ENCODE assay signal across 8 cellular contexts in genomic region chr16:68093816-68094613, GRCh38. TPM values are rescaled to one million over a fixed set of nuclear protein-coding genes. Genes with fewer than 3 reads are reported as not detected.
DNase-seq lines count a peak whose midpoint lies in the region; ATAC-seq, FAIRE-seq and TF ChIP-seq lines count a peak whose summit lies in the region.

No MANE protein-coding gene starts in this region.

- H4K20me1 ChIP-seq in PC-9 (ENCODE audit: insufficient read depth) (no peaks in the 10 kb centered on the region; the same call in none of the 2 replicates), endothelial cell of umbilical vein (replicated peaks; ENCODE audit: control insufficient read depth, extremely low read depth, insufficient read depth, low read length) (peaks cover 2% of the 10 kb centered on the region)

- no peak overlapping the region for H2AFZ ChIP-seq in PC-9
- no peak overlapping the region for H2AFZ ChIP-seq in endothelial cell of umbilical vein (ENCODE audit: low read depth, low read length)

- POLR2A ChIA-PET in PC-9 (lab: Charles Lee; ENCODE audit: unreplicated experiment) = interaction anchor here (0.6 to 0.8 kb wide), 2 partner anchors 10 to 143 kb away, joined by 5 to 8 read pairs; no protein-coding TSS in a partner anchor
- POLR2A ChIA-PET in endothelial cell of umbilical vein (lab: Charles Lee) = no interaction called here

- H3F3A ChIP-seq in PC-9 (ENCODE audit: insufficient read depth, low read depth) = peaks cover 13% of the 10 kb centered on the region; the same call in 1 of the 2 replicates

- no peaks in the 10 kb centered on the region for H3K27me3 ChIP-seq in PC-9 (ENCODE audit: insufficient read depth, low read depth)
- no peaks in the 10 kb centered on the region for H3K27me3 ChIP-seq in endothelial cell of umbilical vein (ENCODE audit: control insufficient read depth in 2 of 2, insufficient read depth in 2 of 2, low read length in 2 of 2)

- no peak overlapping the region for H3K27ac Mint-ChIP-seq in progenitor cell of endocrine pancreas

- CTCF ChIA-PET in PC-9 (lab: Charles Lee) (interaction anchor here (0.6 kb wide), 1 partner anchor 29 kb away, joined by 7 read pairs; no protein-coding TSS in a partner anchor), endothelial cell of umbilical vein (lab: Charles Lee) (interaction anchor here (0.7 to 4.1 kb wide), 21 partner anchors 9 to 170 kb away, joined by 3 to 57 read pairs (median 5); partner anchors contain the start of genes NFATC3 and SLC7A6)

- no peaks in the 10 kb centered on the region for H3K9me1 ChIP-seq in endothelial cell of umbilical vein (replicated peaks; ENCODE audit: control insufficient read depth, extremely low read depth, insufficient read depth, low read length)

- intact Hi-C loops in PC-9 (cut with micrococcal nuclease; ENCODE audit: unreplicated experiment) (loop anchor here (10.0 kb wide), 1 partner anchor 51 kb away; no protein-coding TSS in a partner anchor), endothelial cell of umbilical vein (cut with micrococcal nuclease) (loop anchor here (1.0 kb wide), 1 partner anchor 135 kb away; no protein-coding TSS in a partner anchor)

- dilution Hi-C loops in endothelial cell of umbilical vein (cut with MboI; ENCODE audit: extremely low pct_ligation_motif_present, low sequenced_read_pairs) = no loop called here

- H3K9me3 ChIP-seq in PC-9 (ENCODE audit: insufficient read depth, low read depth) (no peaks in the 10 kb centered on the region), endothelial cell of umbilical vein (replicated peaks; ENCODE audit: control insufficient read depth, insufficient read depth, low read length) (no peaks in the 10 kb centered on the region)

- DNase-seq in NCI-H2227 (lab: John Stamatoyannopoulos, UW; ENCODE audit: unreplicated experiment) (peak; percentile 3), NCI-H2227 treated with DMSO at 0.1 percent for 48 hours (lab: John Stamatoyannopoulos, UW) (no peak), PC-9 (no peak), endothelial cell of umbilical vein (ENCODE audit: low read depth, low spot score) (no peak), progenitor cell of endocrine pancreas (ENCODE audit: low spot score, unreplicated experiment) (no peak), hepatic stellate cell (ENCODE audit: low spot score) (no peak)

- H3K4me1 ChIP-seq in PC-9 (replicated peaks; ENCODE audit: insufficient read depth) (peaks cover 12% of the 10 kb centered on the region; the same call in 1 of the 2 replicates), endothelial cell of umbilical vein (ENCODE audit: control insufficient read depth, extremely low read depth, insufficient read depth, low read length) (peaks cover 3% of the 10 kb centered on the region)

- H3K9me3 Mint-ChIP-seq in progenitor cell of endocrine pancreas (ENCODE audit: low read depth) = no peaks in the 10 kb centered on the region

- no peaks in the 10 kb centered on the region for H3K9me2 ChIP-seq in PC-9 (ENCODE audit: insufficient read depth)

- H3K4me2 ChIP-seq in PC-9 (no peak overlapping the region), endothelial cell of umbilical vein (ENCODE audit: insufficient read depth, low read length) (no peak overlapping the region)

- no peak for FAIRE-seq in endothelial cell of umbilical vein (lab: Jason Lieb, UNC)

- no peak overlapping the region for H3K9ac ChIP-seq in endothelial cell of umbilical vein (replicated peaks; ENCODE audit: extremely low read depth, insufficient read depth, low read length)

- H3K79me2 ChIP-seq in PC-9 (ENCODE audit: low read depth) (peaks cover 90% of the 10 kb centered on the region), endothelial cell of umbilical vein (ENCODE audit: control insufficient read depth, insufficient read depth, low read length) (peaks cover 85% of the 10 kb centered on the region)

- H3K4me1 Mint-ChIP-seq in progenitor cell of endocrine pancreas (ENCODE audit: low read depth) = peaks cover 38% of the 10 kb centered on the region

- no TSS peak for BruUV-seq in PC-9 (replicated peaks; lab: Mats Ljungman, UMichigan)
- BruUV-seq in endothelial cell of umbilical vein (replicated peaks; lab: Mats Ljungman, UMichigan) = no TSS peak

- peak; percentile 49 for TF ChIP-seq CTCF in PC-9 (conservative IDR thresholded peaks at IDR 0.05)
- TF ChIP-seq CTCF in endothelial cell of umbilical vein (IDR thresholded peaks at IDR 0.05; ENCODE audit: extremely low read depth in 1 of 2, insufficient read depth in 1 of 2, low read depth in 1 of 2, low read length in 2 of 2) = peak in 1 of 2 donors; percentile 30
- TF ChIP-seq CTCF in progenitor cell of endocrine pancreas (IDR thresholded peaks at IDR 0.05; ENCODE audit: unreplicated experiment) = peak; percentile 32

- H3K27ac ChIP-seq in PC-9 (no peak overlapping the region), endothelial cell of umbilical vein (ENCODE audit: insufficient read depth, low read depth, low read length) (no peak overlapping the region)

- peaks cover 1% of the 10 kb centered on the region for H3K36me3 Mint-ChIP-seq in progenitor cell of endocrine pancreas (ENCODE audit: insufficient read depth)

- no peaks in the 10 kb centered on the region for H3K27me3 Mint-ChIP-seq in progenitor cell of endocrine pancreas

- no peak overlapping the region for H3K4me3 ChIP-seq in PC-9
- no peak overlapping the region for H3K4me3 ChIP-seq in endothelial cell of umbilical vein (replicated peaks in 1 of 3; ENCODE audit: insufficient read depth in 1 of 3, low read depth in 1 of 3, low read length in 3 of 3)

- no peak for TF ChIP-seq POLR2A in endothelial cell of umbilical vein (IDR thresholded peaks at IDR 0.05; ENCODE audit: low read depth, low read length)

- H3K4me3 Mint-ChIP-seq in progenitor cell of endocrine pancreas (ENCODE audit: low read depth) = no peak overlapping the region

- H3K36me3 ChIP-seq in PC-9 (ENCODE audit: low read depth) = no peaks in the 10 kb centered on the region
- no peaks in the 10 kb centered on the region for H3K36me3 ChIP-seq in endothelial cell of umbilical vein (ENCODE audit: control insufficient read depth in 2 of 2, extremely low read depth in 1 of 2, insufficient read depth in 2 of 2, low read length in 2 of 2)

- ATAC-seq in HG03196 (IDR thresholded peaks at IDR 0.05; ENCODE audit: unreplicated experiment) (no peak), GM18868 (IDR thresholded peaks at IDR 0.05; ENCODE audit: unreplicated experiment) (no peak)

TF ChIP-seq in endothelial cell of umbilical vein, 7 proteins besides CTCF, POLR2A, EP300 and RAD21:
- TF ChIP-seq JUN (IDR thresholded peaks at IDR 0.05; ENCODE audit: borderline replicate concordance, insufficient read depth, insufficient read length, low read depth) = peak; percentile 7
- TF ChIP-seq FOS (IDR thresholded peaks at IDR 0.05; ENCODE audit: borderline replicate concordance, insufficient read depth, low read length) = peak; percentile 12
- no peak for TF ChIP-seq MYC (IDR thresholded peaks at IDR 0.05; ENCODE audit: low read depth, low read length)

RNA-seq across cellular contexts. Expression of gene NFATC3, which starts 8.8 kb away (rescaled TPM):
- total RNA-seq in PC-9 (2021) (37.2 and 43.7 TPM in 2 replicates), endothelial cell of umbilical vein (30.5 and 33.1 TPM in 2 replicates), progenitor cell of endocrine pancreas (48.7 and 51.8 TPM in 2 replicates)
- 15.6 and 15.8 TPM in 2 replicates for polyA plus RNA-seq in endothelial cell of umbilical vein
- polyA plus RNA-seq in endothelial cell of umbilical vein (2011; cell fraction: cytosol; rRNA removed) = 11.4 and 11.9 TPM in 2 replicates
- 14.4 and 15.2 TPM in 2 replicates for polyA plus RNA-seq in endothelial cell of umbilical vein (2011; cell fraction: nucleus; rRNA removed)
- polyA plus RNA-seq in endothelial cell of umbilical vein (2012) = 12.9 and 14.4 TPM in 2 replicates
- polyA minus RNA-seq in endothelial cell of umbilical vein = 54.3 and 62.9 TPM in 2 replicates
- 28.1 TPM for polyA minus RNA-seq in endothelial cell of umbilical vein (2011; cell fraction: cytosol; rRNA and poly(A)+ RNA removed)
- 35.9 and 53.4 TPM in 2 replicates for polyA minus RNA-seq in endothelial cell of umbilical vein (2011; cell fraction: nucleus; rRNA and poly(A)+ RNA removed)
